14 cellular contexts compared by ENCODE assay signal in genomic region chr9:123089790-123090189, GRCh38.
"Had no signal": no experiment of that assay in that cellular context is flagged by ENCODE, and none has a peak within 500 bp of the region (broad histone marks: within the 10 kb centered on the region; RNA-seq: fewer than 3 reads in every experiment).

No MANE protein-coding gene starts in this region.

- H3K9me3 ChIP-seq: ascending aorta, heart left ventricle, pancreas, thoracic aorta, uterus had no signal

- DNase-seq: activated CD8-positive, alpha-beta memory T cell treated with anti-CD3 and anti-CD28 coated beads, Interleukin-2, amount 10 ng/mL, durations not matched to agents 7 days and 5 days; activated T-cell treated with anti-CD3 and anti-CD28 coated beads, Interleukin-2, amount 50 U/mL, for 48 hours; effector CD4-positive, alpha-beta T cell; foreskin melanocyte; heart left ventricle; islet precursor cell; pancreas; stimulated activated CD4-positive, alpha-beta T cell treated with anti-CD3 and anti-CD28 coated beads, Interleukin-4, amount 100 ng/mL, for 1 hour; stimulated activated CD8-positive, alpha-beta memory T cell treated with anti-CD3 and anti-CD28 coated beads, Interleukin-4, amount 100 ng/mL, for 48 hours; stimulated activated naive CD8-positive, alpha-beta T cell treated with anti-CD3 and anti-CD28 coated beads, Interleukin-15, amount 100 ng/mL, for 72 hours; T-helper 2 cell; uterus had no signal

- H3K4me3 ChIP-seq: ascending aorta, heart left ventricle, pancreas, thoracic aorta, uterus had no signal

- H3K27ac ChIP-seq: heart left ventricle, pancreas, thoracic aorta, uterus had no signal

- H3K27me3 ChIP-seq: ascending aorta, heart left ventricle, pancreas, uterus had no signal

- H3K36me3 ChIP-seq: uterus had no signal

- H3K4me1 ChIP-seq: pancreas, uterus had no signal
